In genomic region chr12:79375050-79375449, GRCh38 we compare ENCODE assay signal across 22 cellular contexts.
DNase-seq lines count a peak whose midpoint lies in the region; ATAC-seq and TF ChIP-seq lines count a peak whose summit lies in the region.
"Had no signal": no experiment of that assay in that cellular context is flagged by ENCODE, and none has a peak within 500 bp of the region (broad histone marks: within the 10 kb centered on the region; RNA-seq: fewer than 3 reads in every experiment).

No MANE protein-coding gene starts in this region.

- H3K36me3 ChIP-seq in lower lobe of right lung (no peaks in the 10 kb centered on the region), upper lobe of right lung (no peaks in the 10 kb centered on the region)
- H3K36me3 ChIP-seq: SJCRH30 had no signal

- no peak for TF ChIP-seq CTCF in WTC11 (IDR thresholded peaks at IDR 0.05)
- TF ChIP-seq CTCF in epithelial cell of esophagus (IDR thresholded peaks at IDR 0.05; ENCODE audit: insufficient read depth, low read depth, low read length, missing control alignments): no peak
- no peak for TF ChIP-seq CTCF in lower lobe of right lung (IDR thresholded peaks at IDR 0.05)
- TF ChIP-seq CTCF in upper lobe of right lung (IDR thresholded peaks at IDR 0.05): no peak

- H3K27ac Mint-ChIP-seq in WTC11: no peak overlapping the region; the same call in 1 of the 2 replicates
- H3K27ac Mint-ChIP-seq: CD4-positive, alpha-beta memory T cell; IgD-negative memory B cell had no signal

- H3K4me1 ChIP-seq in lower lobe of right lung (no peaks in the 10 kb centered on the region), upper lobe of right lung (no peaks in the 10 kb centered on the region)
- H3K4me1 ChIP-seq: SJCRH30 had no signal

- H3K9me3 ChIP-seq in lower lobe of right lung (no peaks in the 10 kb centered on the region), upper lobe of right lung (no peaks in the 10 kb centered on the region)
- H3K9me3 ChIP-seq: A549; BLaER1 treated with 17β-estradiol and CSF1 and Interleukin-3, amounts not matched to agents 10 nM and 100 nM; Caco-2; SJCRH30 had no signal

- H3K27ac ChIP-seq in lower lobe of right lung (no peak overlapping the region), upper lobe of right lung (no peak overlapping the region)
- H3K27ac ChIP-seq: A549; BLaER1 treated with 17β-estradiol and CSF1 and Interleukin-3, amounts not matched to agents 10 nM and 100 nM; KMS-11; SJCRH30 had no signal

- intact Hi-C loops in lower lobe of right lung (cut with DNase I) (no loop called here), upper lobe of right lung (cut with DNase I) (no loop called here)

- H3K4me3 ChIP-seq in epithelial cell of esophagus (ENCODE audit: low read length): no peak overlapping the region
- no peak overlapping the region for H3K4me3 ChIP-seq in lower lobe of right lung
- H3K4me3 ChIP-seq in upper lobe of right lung: no peak overlapping the region
- H3K4me3 ChIP-seq: A549; BLaER1 treated with 17β-estradiol and CSF1 and Interleukin-3, amounts not matched to agents 10 nM and 100 nM; SJCRH30 had no signal

- H3K27me3 Mint-ChIP-seq in WTC11 (ENCODE audit: low read depth): no peaks in the 10 kb centered on the region
- H3K27me3 Mint-ChIP-seq: CD4-positive, alpha-beta memory T cell; IgD-negative memory B cell had no signal

- peaks cover 58% of the 10 kb centered on the region for H3K4me1 Mint-ChIP-seq in WTC11
- H3K4me1 Mint-ChIP-seq: CD4-positive, alpha-beta memory T cell; IgD-negative memory B cell had no signal

- H3K27me3 ChIP-seq in lower lobe of right lung (ENCODE audit: low read depth): no peaks in the 10 kb centered on the region
- no peaks in the 10 kb centered on the region for H3K27me3 ChIP-seq in upper lobe of right lung
- H3K27me3 ChIP-seq: BLaER1 treated with 17β-estradiol and CSF1 and Interleukin-3, amounts not matched to agents 10 nM and 100 nM; SJCRH30 had no signal

- DNase-seq in WTC11 (ENCODE audit: low spot score): no peak
- DNase-seq in epithelial cell of esophagus (ENCODE audit: low read depth): peak; percentile 67
- DNase-seq in lower lobe of right lung: no peak
- DNase-seq in upper lobe of right lung: no peak
- no peak for DNase-seq in NCI-H1417 (lab: John Stamatoyannopoulos, UW)
- no peak for DNase-seq in SIG-M5 treated with dmso at 0.1 percent for 504 hours (lab: John Stamatoyannopoulos, UW; ENCODE audit: unreplicated experiment)
- DNase-seq: AML-193; CD4-positive, alpha-beta memory T cell; GOT3; NCI-H1092; NCI-H1436; NCI-H187 treated with DMSO at 0.1 percent for 48 hours; NCI-H446; NCI-H524 treated with DMSO at 0.1 percent for 48 hours; NCI-H774; SJCRH30 had no signal

- no peaks in the 10 kb centered on the region for H3K9me3 Mint-ChIP-seq in WTC11
- H3K9me3 Mint-ChIP-seq: IgD-negative memory B cell had no signal

- POLR2A ChIA-PET in WTC11 (lab: Charles Lee): no interaction called here

- ATAC-seq in WTC11: 0 out of 2 replicates have a peak, but pooled peaks have one; percentile 29
- ATAC-seq in lower lobe of right lung: peak; percentile 47 to 71
- peak; percentile 81 for ATAC-seq in upper lobe of right lung
- ATAC-seq in GM18861 (IDR thresholded peaks at IDR 0.05; ENCODE audit: unreplicated experiment): no peak

- no peak overlapping the region for H3K4me3 Mint-ChIP-seq in WTC11
- H3K4me3 Mint-ChIP-seq: CD4-positive, alpha-beta memory T cell; IgD-negative memory B cell had no signal

- no peaks in the 10 kb centered on the region for H3K36me3 Mint-ChIP-seq in WTC11
- H3K36me3 Mint-ChIP-seq: CD4-positive, alpha-beta memory T cell; IgD-negative memory B cell had no signal

- CTCF ChIA-PET in WTC11 (lab: Charles Lee): interaction anchor here (0.6 to 1.6 kb wide), 6 partner anchors 13 to 883 kb away, joined by 3 to 6 read pairs (median 4); no protein-coding TSS in a partner anchor

TF ChIP-seq in WTC11, 78 proteins besides CTCF, POLR2A, EP300 and RAD21 (continues in another document):
- TF ChIP-seq OVOL2 (CRISPR knock-in tag; IDR thresholded peaks at IDR 0.05; ENCODE audit: borderline replicate concordance) (no peak), E2F4 (CRISPR knock-in tag; IDR thresholded peaks at IDR 0.05; ENCODE audit: borderline replicate concordance, low read depth) (no peak), CBFB (CRISPR knock-in tag; IDR thresholded peaks at IDR 0.05; ENCODE audit: low read depth) (no peak), ETV6 (CRISPR knock-in tag; IDR thresholded peaks at IDR 0.05) (no peak), PRDM15 (CRISPR knock-in tag; IDR thresholded peaks at IDR 0.05) (no peak), NR3C1 (CRISPR knock-in tag; conservative IDR thresholded peaks at IDR 0.05; ENCODE audit: low read depth) (no peak), GTF2I (CRISPR knock-in tag; conservative IDR thresholded peaks at IDR 0.05) (no peak), E2F5 (CRISPR knock-in tag; IDR thresholded peaks at IDR 0.05) (no peak), ELF4 (CRISPR knock-in tag; IDR thresholded peaks at IDR 0.05; ENCODE audit: low read depth) (no peak), SOX15 (CRISPR knock-in tag; IDR thresholded peaks at IDR 0.05) (no peak), ZNF232 (CRISPR knock-in tag; IDR thresholded peaks at IDR 0.05) (no peak), SP1 (CRISPR knock-in tag; conservative IDR thresholded peaks at IDR 0.05) (no peak), PREB (CRISPR knock-in tag; IDR thresholded peaks at IDR 0.05; ENCODE audit: borderline replicate concordance) (no peak), ZSCAN18 (CRISPR knock-in tag; IDR thresholded peaks at IDR 0.05) (no peak), RELA (CRISPR knock-in tag; IDR thresholded peaks at IDR 0.05; ENCODE audit: borderline replicate concordance) (no peak), ZNF416 (CRISPR knock-in tag; IDR thresholded peaks at IDR 0.05) (no peak)
